31 cellular contexts compared by ENCODE assay signal in genomic region chr4:61505773-61506640, GRCh38.
"Had no signal": no experiment of that assay in that cellular context is flagged by ENCODE, and none has a peak within 500 bp of the region (broad histone marks: within the 10 kb centered on the region; RNA-seq: fewer than 3 reads in every experiment).

No MANE protein-coding gene starts in this region.

- H3K4me3 ChIP-seq: cardiac muscle cell, SJCRH30, SK-N-MC had no signal

- H3K9me3 ChIP-seq: SJCRH30 had no signal

- H3K27me3 ChIP-seq: cardiac muscle cell, SJCRH30 had no signal

- DNase-seq: activated CD4-positive, alpha-beta memory T cell treated with anti-CD3 and anti-CD28 coated beads, Interleukin-2, amount 10 ng/mL, durations not matched to agents 7 days and 5 days; activated CD4-positive, alpha-beta T cell treated with anti-CD3 and anti-CD28 coated beads for 1 hour; activated CD4-positive, alpha-beta T cell treated with anti-CD3 and anti-CD28 coated beads for 48 hours; activated CD4-positive, CD25-positive, alpha-beta regulatory T cell; activated CD8-positive, alpha-beta memory T cell treated with anti-CD3 and anti-CD28 coated beads for 24 hours; activated CD8-positive, alpha-beta memory T cell treated with anti-CD3 and anti-CD28 coated beads, Interleukin-2, amount 10 ng/mL, durations not matched to agents 7 days and 5 days; activated effector memory CD4-positive, alpha-beta T cell treated with anti-CD3 and anti-CD28 coated beads, Interleukin-2, amount 50 U/mL, for 16 hours; activated naive CD4-positive, alpha-beta T cell; activated naive CD4-positive, alpha-beta T cell treated with anti-CD3 and anti-CD28 coated beads, Interleukin-2, amount 50 U/mL, for 16 hours; activated naive CD8-positive, alpha-beta T cell treated with anti-CD3 and anti-CD28 coated beads for 36 hours; activated T-cell treated with anti-CD3 and anti-CD28 coated beads, Interleukin-2, amount 50 U/mL, for 1 hour; activated T-cell treated with anti-CD3 and anti-CD28 coated beads, Interleukin-2, amount 50 U/mL, for 72 hours; amniotic stem cell; aorta; Karpas-422; NCI-H1105; NCI-H1417 treated with DMSO at 0.1 percent for 48 hours; NCI-H187 treated with DMSO at 0.1 percent for 48 hours; NCI-H2081; NCI-H2171 treated with DMSO at 0.1 percent for 48 hours; NCI-H2227 treated with DMSO at 0.1 percent for 48 hours; NCI-H526; NCI-H774; SHP77; SJCRH30; T1000; WERI-Rb-1 had no signal

- H3K36me3 ChIP-seq: cardiac muscle cell, SJCRH30, WERI-Rb-1 had no signal

- ATAC-seq: activated CD8-positive, alpha-beta memory T cell treated with anti-CD3 and anti-CD28 coated beads, Interleukin-2, amount 10 ng/mL, durations not matched to agents 7 days and 5 days; activated T-cell treated with anti-CD3 and anti-CD28 coated beads, Interleukin-2, amount 50 U/mL, for 72 hours; activated T-helper 17 cell treated with anti-CD3 and anti-CD28 coated beads, Interleukin-2, amount 50 U/mL, for 72 hours; Panc1 had no signal

- H3K27ac ChIP-seq: cardiac muscle cell, SJCRH30, SK-N-MC, WERI-Rb-1 had no signal
